8 cellular contexts compared by ENCODE assay signal in genomic region chr15:67884514-67885225, GRCh38. TPM values are rescaled to one million over a fixed set of nuclear protein-coding genes. Genes with fewer than 3 reads are reported as not detected.
DNase-seq lines count a peak whose midpoint lies in the region; ATAC-seq and TF ChIP-seq lines count a peak whose summit lies in the region.

No MANE protein-coding gene starts in this region.

- POLR2A ChIA-PET in activated CD4-positive, alpha-beta T cell treated with anti-CD3 and anti-CD28 coated beads for 36 hours (lab: Charles Lee): interaction anchor here (0.6 kb wide), 1 partner anchor 286 kb away, joined by 3 read pairs; no protein-coding TSS in a partner anchor

- peak; percentile 8 for DNase-seq in NCI-H146 treated with DMSO at 0.1 percent for 48 hours (lab: John Stamatoyannopoulos, UW; ENCODE audit: unreplicated experiment)
- DNase-seq in activated CD4-positive, alpha-beta T cell treated with anti-CD3 and anti-CD28 coated beads for 36 hours: peak; percentile 74
- peak; percentile 90 for DNase-seq in coronary artery (ENCODE audit: low spot score)
- DNase-seq in left colon: peak; percentile 92 to 94
- DNase-seq in stimulated activated CD4-positive, alpha-beta T cell treated with anti-CD3 and anti-CD28 coated beads, Interleukin-1b, Interleukin-23, amount 100 ng/mL, for 1 hour (ENCODE audit: low read depth in 2 of 2): peak; percentile 16 to 27
- DNase-seq in DMS79 treated with DMSO at 0.1 percent for 48 hours (lab: John Stamatoyannopoulos, UW): no peak

- CTCF ChIA-PET in activated CD4-positive, alpha-beta T cell treated with anti-CD3 and anti-CD28 coated beads for 36 hours (lab: Charles Lee): interaction anchor here (0.6 to 1.5 kb wide), 4 partner anchors 19 to 500 kb away, joined by 3 read pairs; no protein-coding TSS in a partner anchor

- no peak for TF ChIP-seq CTCF in coronary artery (IDR thresholded peaks at IDR 0.05)

- H3K4me3 ChIP-seq in coronary artery: peak overlapping the region; percentile 80

- H3K27ac Mint-ChIP-seq in activated CD4-positive, alpha-beta T cell treated with anti-CD3 and anti-CD28 coated beads for 36 hours: no peak overlapping the region

- peak overlapping the region; percentile 76 to 89 for H3K27ac ChIP-seq in coronary artery

- no peaks in the 10 kb centered on the region for H3K36me3 ChIP-seq in ES-I3 (ENCODE audit: insufficient read depth, low read length)

- no peaks in the 10 kb centered on the region for H3K9me3 ChIP-seq in ES-I3 (ENCODE audit: control insufficient read depth, insufficient read depth, low read length)

- H3K4me3 Mint-ChIP-seq in activated CD4-positive, alpha-beta T cell treated with anti-CD3 and anti-CD28 coated beads for 36 hours: peak overlapping the region; percentile 66

- peaks cover 13% of the 10 kb centered on the region for H3K4me1 ChIP-seq in ES-I3 (ENCODE audit: insufficient read depth, low read length)

- peak; percentile 82 for ATAC-seq in activated CD4-positive, alpha-beta T cell treated with anti-CD3 and anti-CD28 coated beads for 36 hours
- ATAC-seq in left colon (peak; percentile 98), GM18858 (IDR thresholded peaks at IDR 0.05; ENCODE audit: unreplicated experiment) (no peak)

- H3K9ac ChIP-seq in ES-I3 (ENCODE audit: low read depth, low read length): peak overlapping the region; percentile 59

- H3K27me3 Mint-ChIP-seq in activated CD4-positive, alpha-beta T cell treated with anti-CD3 and anti-CD28 coated beads for 36 hours: peaks cover 15% of the 10 kb centered on the region

- peaks cover 4% of the 10 kb centered on the region for H3K9me3 Mint-ChIP-seq in activated CD4-positive, alpha-beta T cell treated with anti-CD3 and anti-CD28 coated beads for 36 hours (ENCODE audit: low read depth)

- intact Hi-C loops in activated CD4-positive, alpha-beta T cell treated with anti-CD3 and anti-CD28 coated beads for 36 hours (cut with DNase I, micrococcal nuclease): no loop called here
- intact Hi-C loops in left colon (cut with DNase I, micrococcal nuclease): no loop called here

- H3K4me1 Mint-ChIP-seq in activated CD4-positive, alpha-beta T cell treated with anti-CD3 and anti-CD28 coated beads for 36 hours: peaks cover 22% of the 10 kb centered on the region

- H3K36me3 Mint-ChIP-seq in activated CD4-positive, alpha-beta T cell treated with anti-CD3 and anti-CD28 coated beads for 36 hours (ENCODE audit: low read depth): no peaks in the 10 kb centered on the region

RNA-seq across cellular contexts. Expression of gene RNU6-1, which starts 44.8 kb away (rescaled TPM):
- total RNA-seq in activated CD4-positive, alpha-beta T cell treated with anti-CD3 and anti-CD28 coated beads for 36 hours: not detected
- not detected for total RNA-seq in left colon

RNA-seq across cellular contexts. Expression of gene SKOR1, which starts 59.4 kb away (rescaled TPM):
- total RNA-seq in activated CD4-positive, alpha-beta T cell treated with anti-CD3 and anti-CD28 coated beads for 36 hours: under 1 TPM; 0.16 to 0.18 TPM
- total RNA-seq in left colon: under 1 TPM; 0.47 to 0.49 TPM
